16 cellular contexts compared by ENCODE assay signal in genomic region chr13:101408154-101408553, GRCh38. TPM values are rescaled to one million over a fixed set of nuclear protein-coding genes. Genes with fewer than 3 reads are reported as not detected.
"Had no signal": no experiment of that assay in that cellular context is flagged by ENCODE, and none has a peak within 500 bp of the region (broad histone marks: within the 10 kb centered on the region; RNA-seq: fewer than 3 reads in every experiment).

No MANE protein-coding gene starts in this region.

- H3K27ac Mint-ChIP-seq: naive thymus-derived CD8-positive, alpha-beta T cell had no signal

- H3K36me3 ChIP-seq: neutrophil, spleen, upper lobe of left lung had no signal

- H3K4me1 Mint-ChIP-seq: naive thymus-derived CD8-positive, alpha-beta T cell had no signal

- H3K9me3 ChIP-seq: neutrophil, spleen, upper lobe of left lung had no signal

- ATAC-seq: naive thymus-derived CD8-positive, alpha-beta T cell had no signal

- DNase-seq: activated CD4-positive, alpha-beta T cell treated with anti-CD3 and anti-CD28 coated beads, Interleukin-2, amount 50 U/mL, for 48 hours; activated CD4-positive, CD25-positive, alpha-beta regulatory T cell treated with anti-CD3 and anti-CD28 coated beads, Interleukin-2, amount 50 U/mL, for 72 hours; activated T-cell treated with anti-CD3 and anti-CD28 coated beads, Interleukin-2, amount 50 U/mL, for 48 hours; caudate nucleus; effector memory CD4-positive, alpha-beta T cell; hypothalamus; naive thymus-derived CD8-positive, alpha-beta T cell; right cardiac atrium; spleen; stimulated activated CD4-positive, alpha-beta T cell treated with anti-CD3 and anti-CD28 coated beads, Interleukin-1b, Interleukin-23, amount 100 ng/mL, for 48 hours; stimulated activated naive CD4-positive, alpha-beta T cell; T-helper 9 cell; upper lobe of left lung had no signal

- H3K36me3 Mint-ChIP-seq: naive thymus-derived CD8-positive, alpha-beta T cell had no signal

- H3K4me1 ChIP-seq: spleen, upper lobe of left lung had no signal

- H3K27me3 ChIP-seq: neutrophil, spleen, upper lobe of left lung had no signal

- H3K27ac ChIP-seq: neutrophil, spleen, upper lobe of left lung had no signal

- H3K4me3 Mint-ChIP-seq: naive thymus-derived CD8-positive, alpha-beta T cell had no signal

- H3K4me3 ChIP-seq: lung, spleen, upper lobe of left lung had no signal

RNA-seq across cellular contexts. Expression of gene NALCN, which starts 8.2 kb away (rescaled TPM):
- total RNA-seq: mononuclear cell; naive thymus-derived CD8-positive, alpha-beta T cell had no signal
- polyA plus RNA-seq: naive thymus-derived CD8-positive, alpha-beta T cell had no signal

RNA-seq across cellular contexts. Expression of gene ITGBL1, which starts 44.3 kb away (rescaled TPM):
- total RNA-seq: mononuclear cell; naive thymus-derived CD8-positive, alpha-beta T cell had no signal
- polyA plus RNA-seq: naive thymus-derived CD8-positive, alpha-beta T cell had no signal
